ENCODE assay signal across 20 cellular contexts in the genomic region with DNA sequence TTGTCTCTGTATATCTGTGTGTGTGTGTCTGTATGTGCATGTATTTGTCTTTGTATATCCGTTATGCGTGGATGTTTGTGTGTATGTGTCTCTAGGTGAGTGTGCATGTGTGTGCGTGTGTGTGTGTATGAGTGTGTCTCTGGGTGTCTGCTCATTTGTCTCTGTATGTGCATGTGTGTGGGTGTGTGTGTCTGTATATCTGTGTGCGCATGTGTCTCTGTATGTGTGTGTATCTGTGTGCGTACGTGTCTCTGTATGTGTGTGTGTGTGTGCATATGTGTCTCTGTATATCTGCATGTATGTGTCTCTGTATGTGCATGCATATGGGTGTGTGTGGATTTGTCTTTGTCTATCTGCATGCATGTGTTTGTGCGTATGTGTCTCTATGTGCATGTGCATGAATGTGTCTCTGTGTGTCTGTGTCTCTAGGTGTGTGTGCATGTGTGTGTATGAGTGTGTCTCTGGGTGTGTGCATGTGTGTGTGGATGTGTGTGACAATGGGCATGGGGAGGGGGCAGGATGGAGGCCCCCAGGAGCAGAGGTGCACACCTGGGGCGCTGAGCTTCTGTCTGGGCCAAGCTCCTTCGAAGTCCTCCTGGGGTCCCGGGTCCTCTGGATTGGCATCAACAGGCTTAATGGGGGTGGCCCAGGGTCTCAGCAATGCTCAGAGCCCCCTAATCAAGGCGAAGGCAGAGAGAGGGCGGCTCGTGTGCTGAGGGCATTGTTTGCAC.
"Had no signal": no experiment of that assay in that cellular context is flagged by ENCODE, and none has a peak within 500 bp of the region (broad histone marks: within the 10 kb centered on the region; RNA-seq: fewer than 3 reads in every experiment).

No MANE protein-coding gene starts in this region.

- H3K36me3 ChIP-seq: brain microvascular endothelial cell, Peyer's patch had no signal

- H3K9ac ChIP-seq: KMS-11 had no signal

- DNase-seq: activated CD4-positive, alpha-beta T cell treated with anti-CD3 and anti-CD28 coated beads for 1 hour; activated CD4-positive, alpha-beta T cell treated with anti-CD3 and anti-CD28 coated beads, Interleukin-2, amount 10 ng/mL, durations not matched to agents 24 days and 14 days; activated CD4-positive, alpha-beta T cell treated with anti-CD3 and anti-CD28 coated beads, Interleukin-2, amount 50 U/mL, for 48 hours; activated effector memory CD4-positive, alpha-beta T cell treated with anti-CD3 and anti-CD28 coated beads, Interleukin-2, amount 50 U/mL, for 16 hours; activated naive CD4-positive, alpha-beta T cell treated with Interleukin-2 at 50 U/mL for 16 hours; activated T-cell treated with anti-CD3 and anti-CD28 coated beads, Interleukin-2, amount 50 U/mL, for 4 hours; brain microvascular endothelial cell; caudate nucleus; NCI-H1092; NCI-H1417 treated with DMSO at 0.1 percent for 48 hours; NCI-H1694 treated with DMSO at 0.1 percent for 48 hours; NCI-H2029 treated with DMSO at 0.1 percent for 48 hours; NCI-H510A treated with DMSO at 0.1 percent for 48 hours; Peyer's patch; SHP77 treated with DMSO at 0.1 percent for 48 hours had no signal

- ATAC-seq: activated T-cell treated with anti-CD3 and anti-CD28 coated beads, Interleukin-2, amount 50 U/mL, for 4 hours; WTC11 had no signal

- H3K9me3 Mint-ChIP-seq: activated CD4-positive, alpha-beta T cell treated with anti-CD3 and anti-CD28 coated beads, Interleukin-2, amount 10 ng/mL, durations not matched to agents 24 days and 14 days; activated T-cell treated with anti-CD3 and anti-CD28 coated beads, Interleukin-2, amount 50 U/mL, for 4 hours; T-helper 1 cell treated with Interleukin-12 subunit alpha and Interleukin-12 subunit beta and Interleukin-4 antibody, amounts not matched to agents 30 μg/mL and 1 μg/mL, for 36 hours; WTC11 had no signal

- H3K4me3 ChIP-seq: Peyer's patch had no signal

- H3K4me2 ChIP-seq: KMS-11 had no signal

- H3K4me3 Mint-ChIP-seq: activated CD4-positive, alpha-beta T cell treated with anti-CD3 and anti-CD28 coated beads, Interleukin-2, amount 10 ng/mL, durations not matched to agents 24 days and 14 days; activated naive CD8-positive, alpha-beta T cell; activated T-cell treated with anti-CD3 and anti-CD28 coated beads, Interleukin-2, amount 50 U/mL, for 4 hours; T-helper 1 cell treated with Interleukin-12 subunit alpha and Interleukin-12 subunit beta and Interleukin-4 antibody, amounts not matched to agents 30 μg/mL and 1 μg/mL, for 36 hours; WTC11 had no signal

- H3K4me1 ChIP-seq: Peyer's patch had no signal

- H3K27ac ChIP-seq: brain microvascular endothelial cell, KMS-11, Peyer's patch, RWPE1 had no signal

- H3K27me3 ChIP-seq: brain microvascular endothelial cell, Peyer's patch had no signal

- H3K36me3 Mint-ChIP-seq: activated naive CD8-positive, alpha-beta T cell; WTC11 had no signal

- H3K27me3 Mint-ChIP-seq: activated CD4-positive, alpha-beta T cell treated with anti-CD3 and anti-CD28 coated beads, Interleukin-2, amount 10 ng/mL, durations not matched to agents 24 days and 14 days had no signal

- H3K4me1 Mint-ChIP-seq: activated CD4-positive, alpha-beta T cell treated with anti-CD3 and anti-CD28 coated beads, Interleukin-2, amount 10 ng/mL, durations not matched to agents 24 days and 14 days had no signal

- H3K27ac Mint-ChIP-seq: activated CD4-positive, alpha-beta T cell treated with anti-CD3 and anti-CD28 coated beads, Interleukin-2, amount 10 ng/mL, durations not matched to agents 24 days and 14 days; activated naive CD8-positive, alpha-beta T cell; T-helper 1 cell treated with Interleukin-12 subunit alpha and Interleukin-12 subunit beta and Interleukin-4 antibody, amounts not matched to agents 30 μg/mL and 1 μg/mL, for 36 hours; WTC11 had no signal

- H3K9me3 ChIP-seq: Peyer's patch had no signal
